In the genomic region with DNA sequence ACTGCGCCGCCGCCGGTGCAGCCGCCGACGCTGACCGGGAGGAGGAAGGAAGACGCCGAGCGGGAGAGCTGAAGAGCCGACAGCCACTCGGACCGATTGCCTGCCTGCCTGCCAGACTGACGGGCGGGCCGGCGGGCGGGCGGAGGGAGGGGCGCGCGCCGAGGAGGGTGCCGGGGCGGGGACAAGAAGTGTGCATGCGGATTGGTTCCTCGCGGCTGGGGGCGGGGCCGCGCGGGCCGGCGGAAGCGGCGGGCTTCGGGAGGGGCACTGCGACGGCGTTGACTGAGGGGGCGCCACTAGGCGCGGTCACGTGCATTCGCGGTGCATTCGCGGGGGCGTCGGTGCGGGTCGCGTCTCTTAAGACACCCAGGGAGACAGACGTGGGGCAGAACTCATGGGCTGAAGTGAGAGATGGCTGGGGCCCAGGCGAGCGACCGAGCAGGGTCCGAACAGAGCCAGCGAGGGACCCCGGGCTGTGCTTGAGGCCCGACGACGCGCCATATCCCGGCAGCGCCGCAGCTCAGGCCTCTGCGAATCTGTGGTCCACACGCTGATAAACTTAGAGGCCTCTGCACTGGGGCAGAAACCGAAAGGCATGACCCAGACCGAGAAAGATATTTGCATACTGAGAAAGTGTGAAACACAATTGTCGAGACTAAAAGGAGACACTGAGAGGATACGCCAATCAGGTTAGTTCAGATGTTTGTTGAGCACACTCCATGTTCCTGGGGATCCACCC, we compare ENCODE assay signal across 1 cellular context.
A peak's percentile ranks its signal among the peaks of the same experiment; 100 is the strongest.
TF ChIP-seq lines count a peak whose summit lies in the region.

Gene MAPK1, minus strand, starts transcription at position 118 of the 739 bp plus-strand sequence. CDS start 205 bp downstream, outside the sequence.

TF ChIP-seq in HEK293, 187 proteins besides CTCF, POLR2A, EP300 and RAD21 (continued from another document):
- TF ChIP-seq, protein P1, sequence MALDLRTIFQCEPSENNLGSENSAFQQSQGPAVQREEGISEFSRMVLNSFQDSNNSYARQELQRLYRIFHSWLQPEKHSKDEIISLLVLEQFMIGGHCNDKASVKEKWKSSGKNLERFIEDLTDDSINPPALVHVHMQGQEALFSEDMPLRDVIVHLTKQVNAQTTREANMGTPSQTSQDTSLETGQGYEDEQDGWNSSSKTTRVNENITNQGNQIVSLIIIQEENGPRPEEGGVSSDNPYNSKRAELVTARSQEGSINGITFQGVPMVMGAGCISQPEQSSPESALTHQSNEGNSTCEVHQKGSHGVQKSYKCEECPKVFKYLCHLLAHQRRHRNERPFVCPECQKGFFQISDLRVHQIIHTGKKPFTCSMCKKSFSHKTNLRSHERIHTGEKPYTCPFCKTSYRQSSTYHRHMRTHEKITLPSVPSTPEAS (tag by site-specific recombination; IDR thresholded peaks at IDR 0.05) = 0 out of 2 replicates have a peak, but pooled peaks have one; percentile 32
- TF ChIP-seq ZNF621 (tag by site-specific recombination; IDR thresholded peaks at IDR 0.05) (no peak), ZNF132 (tag by site-specific recombination; IDR thresholded peaks at IDR 0.05; ENCODE audit: borderline replicate concordance) (no peak), ZNF112 (tag by site-specific recombination; IDR thresholded peaks at IDR 0.05) (no peak), ZNF585B (tag by site-specific recombination; IDR thresholded peaks at IDR 0.05) (no peak), ZNF561 (tag by site-specific recombination; IDR thresholded peaks at IDR 0.05; ENCODE audit: borderline replicate concordance) (no peak), KLF10 (tag by site-specific recombination; IDR thresholded peaks at IDR 0.05) (peak; percentile 64; the same call in 1 of the 2 replicates), ZNF26 (tag by site-specific recombination; IDR thresholded peaks at IDR 0.05) (no peak), ZSCAN23 (tag by site-specific recombination; IDR thresholded peaks at IDR 0.05) (peak; percentile 46; the same call in 1 of the 2 replicates), ZNF416 (tag by site-specific recombination; IDR thresholded peaks at IDR 0.05) (no peak), SCRT1 (tag by site-specific recombination; IDR thresholded peaks at IDR 0.05; ENCODE audit: borderline replicate concordance) (no peak), ZFP41 (tag by site-specific recombination; IDR thresholded peaks at IDR 0.05; ENCODE audit: borderline replicate concordance) (no peak), ZNF830 (tag by site-specific recombination; IDR thresholded peaks at IDR 0.05; ENCODE audit: low read depth) (no peak), ZBTB21 (tag by site-specific recombination; IDR thresholded peaks at IDR 0.05) (no peak), ZNF324 (tag by site-specific recombination; IDR thresholded peaks at IDR 0.05) (peak; percentile 54; the same call in 1 of the 2 replicates), ZNF121 (tag by site-specific recombination; IDR thresholded peaks at IDR 0.05) (no peak), ZNF776 (tag by site-specific recombination; IDR thresholded peaks at IDR 0.05; ENCODE audit: borderline replicate concordance) (no peak), ZBTB49 (tag by site-specific recombination; IDR thresholded peaks at IDR 0.05; ENCODE audit: low read depth) (no peak), ZNF626 (tag by site-specific recombination; IDR thresholded peaks at IDR 0.05) (no peak), ZNF530 (tag by site-specific recombination; IDR thresholded peaks at IDR 0.05; ENCODE audit: low read depth) (no peak), ZSCAN30 (tag by site-specific recombination; IDR thresholded peaks at IDR 0.05) (0 out of 2 replicates have a peak, but pooled peaks have one; percentile 50), ZNF23 (tag by site-specific recombination; IDR thresholded peaks at IDR 0.05; ENCODE audit: borderline replicate concordance) (no peak), ZNF311 (tag by site-specific recombination; IDR thresholded peaks at IDR 0.05; ENCODE audit: borderline replicate concordance) (no peak), ZBTB26 (tag by site-specific recombination; optimal IDR thresholded peaks at IDR 0.05) (peak; percentile 97)
